Comparison of ENCODE assay signal across 2 cellular contexts in genomic region chr4:2462992-2463762, GRCh38.
TF ChIP-seq lines count a peak whose summit lies in the region.

No MANE protein-coding gene starts in this region.

TF ChIP-seq in SK-N-SH, 30 proteins besides CTCF, POLR2A, EP300 and RAD21 (continued from another document):
- TF ChIP-seq IRF3 (IDR thresholded peaks at IDR 0.05; ENCODE audit: low read depth, low read length) (no peak), JUND (IDR thresholded peaks at IDR 0.05) (no peak), ZBTB33 (IDR thresholded peaks at IDR 0.05; ENCODE audit: borderline replicate concordance, low read depth) (no peak), CHD2 (IDR thresholded peaks at IDR 0.05; ENCODE audit: low read length, partially characterized antibody) (no peak), NRF1 (IDR thresholded peaks at IDR 0.05; ENCODE audit: low read depth, low read length) (no peak), USF2 (IDR thresholded peaks at IDR 0.05; ENCODE audit: borderline replicate concordance, low read depth, low read length) (no peak), YY1 (IDR thresholded peaks at IDR 0.05; ENCODE audit: low read depth) (no peak), MXI1 (IDR thresholded peaks at IDR 0.05; ENCODE audit: low read depth, low read length) (no peak)

TF ChIP-seq in SK-N-SH treated with all-trans-retinoic acid at 6 μM for 48 hours, 23 proteins besides CTCF, POLR2A, EP300 and RAD21 (continued from another document):
- TF ChIP-seq PATZ1 (CRISPR knock-in tag; IDR thresholded peaks at IDR 0.05; ENCODE audit: borderline replicate concordance) (no peak), RARB (CRISPR knock-in tag; IDR thresholded peaks at IDR 0.05) (no peak), ESRRG (CRISPR knock-in tag; IDR thresholded peaks at IDR 0.05) (no peak), GLIS3 (CRISPR knock-in tag; IDR thresholded peaks at IDR 0.05) (no peak), CSRNP3 (CRISPR knock-in tag; IDR thresholded peaks at IDR 0.05) (no peak), TCF4 (CRISPR knock-in tag; IDR thresholded peaks at IDR 0.05; ENCODE audit: borderline replicate concordance) (no peak), ZFP3 (CRISPR knock-in tag; IDR thresholded peaks at IDR 0.05) (no peak), SNAI2 (CRISPR knock-in tag; IDR thresholded peaks at IDR 0.05) (no peak), ZNF8 (CRISPR knock-in tag; IDR thresholded peaks at IDR 0.05) (no peak), CREB5 (CRISPR knock-in tag; IDR thresholded peaks at IDR 0.05; ENCODE audit: low read depth) (no peak), CSDC2 (CRISPR knock-in tag; IDR thresholded peaks at IDR 0.05) (no peak), POU6F1 (CRISPR knock-in tag; IDR thresholded peaks at IDR 0.05; ENCODE audit: borderline replicate concordance, low read depth) (no peak)
TF ChIP-seq in SK-N-SH treated with all-trans-retinoic acid at 6 μM for 48 hours: peak in this region for 0.
